1 cellular context compared by ENCODE assay signal in the genomic region with DNA sequence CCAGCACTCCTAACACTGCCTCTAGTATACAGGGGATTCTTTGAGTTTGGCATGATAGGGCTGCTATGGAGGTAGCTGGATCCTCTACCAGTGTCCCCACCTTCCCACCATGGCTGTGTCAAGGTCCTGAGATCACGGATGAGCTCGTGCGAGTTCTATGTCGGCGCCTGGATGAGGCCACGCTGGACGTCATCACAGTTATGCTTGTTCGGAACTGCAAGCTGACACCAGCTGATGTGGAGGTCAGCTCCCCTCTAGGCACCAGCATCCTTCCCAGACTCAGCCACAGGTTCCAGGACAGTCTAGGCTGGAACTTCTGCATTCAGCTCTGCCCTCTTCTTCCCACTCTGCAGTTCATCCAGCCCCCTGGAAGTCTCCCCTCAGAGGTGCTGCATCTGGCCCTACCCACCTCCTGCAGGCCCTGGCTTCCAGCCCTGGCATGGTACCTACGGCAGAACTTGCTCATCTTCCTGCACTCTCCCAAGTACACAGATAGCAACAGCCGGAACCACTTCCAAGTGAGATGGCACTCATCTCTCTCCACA.
TF ChIP-seq lines count a peak whose summit lies in the region.

No MANE protein-coding gene starts in this region.

TF ChIP-seq in IMR-90, 13 proteins besides CTCF, POLR2A, EP300 and RAD21:
- TF ChIP-seq SMC3 (IDR thresholded peaks at IDR 0.05; ENCODE audit: low read depth, low read length) (no peak), RCOR1 (IDR thresholded peaks at IDR 0.05; ENCODE audit: insufficient replicate concordance, low read length) (no peak), FOS (IDR thresholded peaks at IDR 0.05; ENCODE audit: low read depth, low read length) (no peak), NFE2L2 (IDR thresholded peaks at IDR 0.05; ENCODE audit: low read depth, low read length) (no peak), MAFK (IDR thresholded peaks at IDR 0.05; ENCODE audit: low read depth, low read length) (no peak)
- TF ChIP-seq, protein P1, sequence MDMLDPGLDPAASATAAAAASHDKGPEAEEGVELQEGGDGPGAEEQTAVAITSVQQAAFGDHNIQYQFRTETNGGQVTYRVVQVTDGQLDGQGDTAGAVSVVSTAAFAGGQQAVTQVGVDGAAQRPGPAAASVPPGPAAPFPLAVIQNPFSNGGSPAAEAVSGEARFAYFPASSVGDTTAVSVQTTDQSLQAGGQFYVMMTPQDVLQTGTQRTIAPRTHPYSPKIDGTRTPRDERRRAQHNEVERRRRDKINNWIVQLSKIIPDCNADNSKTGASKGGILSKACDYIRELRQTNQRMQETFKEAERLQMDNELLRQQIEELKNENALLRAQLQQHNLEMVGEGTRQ (IDR thresholded peaks at IDR 0.05; ENCODE audit: low read depth, low read length), result no peak
- TF ChIP-seq, protein P2, sequence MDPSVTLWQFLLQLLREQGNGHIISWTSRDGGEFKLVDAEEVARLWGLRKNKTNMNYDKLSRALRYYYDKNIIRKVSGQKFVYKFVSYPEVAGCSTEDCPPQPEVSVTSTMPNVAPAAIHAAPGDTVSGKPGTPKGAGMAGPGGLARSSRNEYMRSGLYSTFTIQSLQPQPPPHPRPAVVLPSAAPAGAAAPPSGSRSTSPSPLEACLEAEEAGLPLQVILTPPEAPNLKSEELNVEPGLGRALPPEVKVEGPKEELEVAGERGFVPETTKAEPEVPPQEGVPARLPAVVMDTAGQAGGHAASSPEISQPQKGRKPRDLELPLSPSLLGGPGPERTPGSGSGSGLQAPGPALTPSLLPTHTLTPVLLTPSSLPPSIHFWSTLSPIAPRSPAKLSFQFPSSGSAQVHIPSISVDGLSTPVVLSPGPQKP (IDR thresholded peaks at IDR 0.05; ENCODE audit: borderline replicate concordance, low read depth, low read length), result no peak
